ENCODE assay signal across 23 cellular contexts in the genomic region with DNA sequence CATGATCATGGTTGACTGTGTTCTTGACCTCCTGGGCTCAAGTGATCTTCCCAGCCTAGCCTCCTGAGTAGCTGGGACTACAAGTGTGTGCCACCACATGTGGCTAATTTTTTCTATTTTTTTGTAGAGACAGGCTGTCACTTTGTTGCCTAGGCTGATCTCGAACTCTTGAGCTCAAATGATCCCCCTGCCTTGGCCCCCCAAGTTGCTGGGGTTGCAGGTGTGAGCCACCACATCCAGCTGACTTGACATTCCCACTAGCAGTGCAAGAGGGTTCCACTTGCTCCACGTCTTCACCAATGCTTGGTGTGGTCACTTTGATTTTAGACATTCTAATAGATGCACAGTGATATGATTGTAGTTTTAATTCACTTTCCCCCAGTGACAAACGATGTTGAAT. TPM values are rescaled to one million over a fixed set of nuclear protein-coding genes. Genes with fewer than 3 reads are reported as not detected.
DNase-seq lines count a peak whose midpoint lies in the region; ATAC-seq, FAIRE-seq and TF ChIP-seq lines count a peak whose summit lies in the region.
"Had no signal": no experiment of that assay in that cellular context is flagged by ENCODE, and none has a peak within 500 bp of the region (broad histone marks: within the 10 kb centered on the region; RNA-seq: fewer than 3 reads in every experiment).

No MANE protein-coding gene starts in this region.

- H3K9ac ChIP-seq in colonic mucosa (ENCODE audit: low read depth in 2 of 2, low read length in 2 of 2), result no peak overlapping the region
- H3K9ac ChIP-seq: GM23248 had no signal

- no peaks in the 10 kb centered on the region for H3K4me1 Mint-ChIP-seq in type B pancreatic cell (ENCODE audit: unreplicated experiment)
- H3K4me1 Mint-ChIP-seq: CD4-positive, alpha-beta memory T cell had no signal

- DNase-seq in right atrium auricular region (ENCODE audit: low spot score), result peak; percentile 9
- no peak for DNase-seq in heart left ventricle
- peak; percentile 2 for DNase-seq in colonic mucosa
- peak; percentile 60 for DNase-seq in esophagus muscularis mucosa (ENCODE audit: extremely low spot score)
- peak; percentile 29 for DNase-seq in type B pancreatic cell (ENCODE audit: extremely low spot score, unreplicated experiment)
- DNase-seq in pancreas, result no peak
- no peak for DNase-seq in lower leg skin (ENCODE audit: low spot score in 2 of 2)
- DNase-seq: C1 segment of cervical spinal cord; Calu3; CD4-positive, alpha-beta memory T cell; COR-L47; DMS53; DMS79 treated with DMSO at 0.1 percent for 48 hours; GF-D8; GM23248; HFFc6 had no signal

- ATAC-seq in heart left ventricle (no peak), pancreas (no peak), HG02759 (IDR thresholded peaks at IDR 0.05; ENCODE audit: unreplicated experiment) (no peak)

- H3K36me3 ChIP-seq in right atrium auricular region (no peaks in the 10 kb centered on the region), heart left ventricle (no peaks in the 10 kb centered on the region), colonic mucosa (no peaks in the 10 kb centered on the region), esophagus muscularis mucosa (no peaks in the 10 kb centered on the region), pancreas (no peaks in the 10 kb centered on the region)
- H3K36me3 ChIP-seq: HAP-1 had no signal

- no peak overlapping the region for H3K27ac Mint-ChIP-seq in type B pancreatic cell
- H3K27ac Mint-ChIP-seq: HFFc6 had no signal

- 68 to 86% (median 82%) methylated on average over 3 of the region's 3 CpGs for WGBS in heart left ventricle, 4 donors
- WGBS in esophagus muscularis mucosa, result 79% methylated on average over 3 of the region's 3 CpGs
- 51 to 65% methylated on average over 3 of the region's 3 CpGs for WGBS in pancreas, 2 donors
- 84 to 90% methylated on average over 3 of the region's 3 CpGs for WGBS in lower leg skin, 2 donors

- FAIRE-seq in pancreas (lab: Jason Lieb, UNC), result no peak
- FAIRE-seq: GM12891 had no signal

- H3K27ac ChIP-seq in right atrium auricular region (no peak overlapping the region), heart left ventricle (no peak overlapping the region), colonic mucosa (no peak overlapping the region), esophagus muscularis mucosa (replicated peaks in 1 of 4) (no peak overlapping the region), pancreas (no peak overlapping the region)
- H3K27ac ChIP-seq: GM23248 had no signal

- TF ChIP-seq EP300 in esophagus muscularis mucosa (IDR thresholded peaks at IDR 0.05), result no peak

- peaks cover 9% of the 10 kb centered on the region for H3K27me3 Mint-ChIP-seq in type B pancreatic cell
- H3K27me3 Mint-ChIP-seq: CD4-positive, alpha-beta memory T cell had no signal

- H3K4me1 ChIP-seq in right atrium auricular region (no peaks in the 10 kb centered on the region), heart left ventricle (no peaks in the 10 kb centered on the region), colonic mucosa (no peaks in the 10 kb centered on the region), esophagus muscularis mucosa (no peaks in the 10 kb centered on the region), pancreas (no peaks in the 10 kb centered on the region)
- H3K4me1 ChIP-seq: HAP-1 had no signal

- H3K9me3 Mint-ChIP-seq in type B pancreatic cell, result no peaks in the 10 kb centered on the region
- H3K9me3 Mint-ChIP-seq: HFFc6 had no signal

- peaks cover 0 to 7% of the 10 kb centered on the region in 2 donors for H3K9me3 ChIP-seq in right atrium auricular region
- peaks cover 0 to 10% (median 0%) of the 10 kb centered on the region in 12 donors for H3K9me3 ChIP-seq in heart left ventricle
- H3K9me3 ChIP-seq in colonic mucosa, result no peaks in the 10 kb centered on the region
- no peaks in the 10 kb centered on the region for H3K9me3 ChIP-seq in esophagus muscularis mucosa
- no peaks in the 10 kb centered on the region for H3K9me3 ChIP-seq in pancreas

- H3K4me3 Mint-ChIP-seq in type B pancreatic cell, result no peak overlapping the region
- H3K4me3 Mint-ChIP-seq: CD4-positive, alpha-beta memory T cell; HFFc6 had no signal

- no peaks in the 10 kb centered on the region for H3K36me3 Mint-ChIP-seq in type B pancreatic cell
- H3K36me3 Mint-ChIP-seq: CD4-positive, alpha-beta memory T cell had no signal

- intact Hi-C loops in heart left ventricle (cut with DNase I) (no loop called here), colonic mucosa (cut with DNase I) (no loop called here), esophagus muscularis mucosa (cut with DNase I) (no loop called here), pancreas (cut with DNase I) (no loop called here), lower leg skin (cut with DNase I; ENCODE audit: low total_unique reads) (no loop called here)

- TF ChIP-seq CTCF in right atrium auricular region (IDR thresholded peaks at IDR 0.05) (no peak), heart left ventricle (IDR thresholded peaks at IDR 0.05) (no peak), colonic mucosa (IDR thresholded peaks at IDR 0.05) (no peak), esophagus muscularis mucosa (IDR thresholded peaks at IDR 0.05) (no peak), type B pancreatic cell (conservative IDR thresholded peaks at IDR 0.05) (no peak), pancreas (IDR thresholded peaks at IDR 0.05) (no peak), lower leg skin (IDR thresholded peaks at IDR 0.05) (no peak)

- H3K27me3 ChIP-seq in right atrium auricular region (no peaks in the 10 kb centered on the region), heart left ventricle (peaks cover 0 to 2% (median 0%) of the 10 kb centered on the region in 9 donors), colonic mucosa (no peaks in the 10 kb centered on the region), esophagus muscularis mucosa (no peaks in the 10 kb centered on the region), pancreas (no peaks in the 10 kb centered on the region)

- H3K4me3 ChIP-seq in right atrium auricular region (no peak overlapping the region), heart left ventricle (no peak overlapping the region), colonic mucosa (no peak overlapping the region), esophagus muscularis mucosa (no peak overlapping the region), pancreas (no peak overlapping the region), lower leg skin (ENCODE audit: low read depth, poor library complexity, severe bottlenecking) (no peak overlapping the region)
- H3K4me3 ChIP-seq: GM23248, HAP-1 had no signal

- TF ChIP-seq POLR2A in heart left ventricle (IDR thresholded peaks at IDR 0.05) (no peak), esophagus muscularis mucosa (IDR thresholded peaks at IDR 0.05; ENCODE audit: low read depth) (no peak), lower leg skin (IDR thresholded peaks at IDR 0.05) (no peak)

RNA-seq across cellular contexts. Expression of gene CYP26A1, which starts 25.1 kb away (rescaled TPM):
- total RNA-seq in right atrium auricular region (not detected), heart left ventricle (not detected), colonic mucosa (not detected), esophagus muscularis mucosa (not detected), type B pancreatic cell (ENCODE audit: low replicate concordance) (1.1 and 4.2 TPM in 2 replicates), pancreas (not detected), lower leg skin (under 1 TPM in 2 of 4 donors, not detected in 2; 0.10 to 0.32 TPM)
- polyA plus RNA-seq in heart left ventricle (not detected), pancreas (under 1 TPM; 0.11 to 0.35 TPM)
- total RNA-seq: A673; CD4-positive, alpha-beta memory T cell; GM23248; H4; HFFc6 had no signal
- polyA plus RNA-seq: CD4-positive, alpha-beta memory T cell; GM23248 had no signal

RNA-seq across cellular contexts. Expression of gene CYP26C1, which starts 38.2 kb away (rescaled TPM):
- total RNA-seq in right atrium auricular region (not detected), heart left ventricle (under 1 TPM in 1 of 9 donors, not detected in 8; 0.07 TPM), colonic mucosa (not detected), esophagus muscularis mucosa (under 1 TPM in 3 of 4 donors, not detected in 1; under 0.01 to 0.39 (median under 0.01) TPM), type B pancreatic cell (ENCODE audit: low replicate concordance) (not detected in 2 replicates), pancreas (under 1 TPM in 5 of 6 donors, not detected in 1; 0.08 to 0.17 (median 0.09) TPM), lower leg skin (not detected)
- polyA plus RNA-seq in heart left ventricle (not detected), pancreas (under 1 TPM; 0.04 to 0.05 TPM)
- total RNA-seq: A172, G401, GM23248, H4 had no signal
- polyA plus RNA-seq: GM23248 had no signal

Comparison
In these comparisons a context has a peak if more than half of its experiments do, and no peak if none do; other contexts are left out.
1. DNase-seq: peak in right atrium auricular region (single experiment), colonic mucosa (single experiment), esophagus muscularis mucosa (single experiment) and type B pancreatic cell (single experiment); none in heart left ventricle (0 of 5), pancreas (0 of 6) and lower leg skin (0 of 2).